24 cellular contexts compared by ENCODE assay signal in the genomic region with DNA sequence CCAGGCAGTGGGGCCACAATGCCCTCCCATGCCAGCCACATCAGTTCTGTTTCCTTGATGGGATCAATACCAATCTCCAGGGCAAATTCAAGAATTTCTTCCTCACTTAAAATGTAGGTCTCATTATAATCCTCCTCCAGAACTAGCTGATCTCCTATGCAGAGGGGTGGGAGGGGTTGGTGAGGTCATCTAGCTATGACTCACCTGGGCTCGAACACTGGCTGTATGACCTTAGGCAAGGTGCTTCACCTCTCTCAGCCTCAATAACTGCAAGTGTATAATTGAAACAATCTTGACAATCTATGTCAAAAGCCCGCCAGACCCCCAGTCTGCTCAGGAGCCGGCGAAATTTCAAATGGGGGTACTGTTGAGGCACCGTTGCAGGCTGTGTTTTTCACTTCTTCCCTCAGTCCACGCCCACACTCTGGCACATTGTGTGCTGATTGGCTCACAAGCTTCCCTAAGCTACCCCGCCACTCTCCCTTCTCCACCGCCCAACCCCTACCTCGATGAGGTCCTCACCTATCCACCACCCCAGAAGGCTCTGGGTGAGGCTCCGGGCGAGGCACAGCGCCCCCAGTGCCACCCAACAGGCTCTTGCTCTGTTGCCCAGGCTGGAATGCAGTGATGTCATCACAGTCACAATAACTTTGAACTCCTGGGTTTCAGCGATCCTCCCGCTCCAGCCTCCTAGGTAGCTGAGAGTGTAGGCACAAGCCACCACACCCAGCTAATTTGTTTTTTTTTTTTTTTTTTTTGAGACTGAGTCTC.
"Had no signal": no experiment of that assay in that cellular context is flagged by ENCODE, and none has a peak within 500 bp of the region (broad histone marks: within the 10 kb centered on the region; RNA-seq: fewer than 3 reads in every experiment).

No MANE protein-coding gene starts in this region.

- H3K4me1 Mint-ChIP-seq: activated CD4-positive, alpha-beta memory T cell treated with anti-CD3 and anti-CD28 coated beads, Interleukin-2, amount 10 ng/mL, durations not matched to agents 7 days and 5 days; activated naive CD4-positive, alpha-beta T cell treated with anti-CD3 and anti-CD28 coated beads, Interleukin-2, amount 50 U/mL, for 24 hours; naive thymus-derived CD4-positive, alpha-beta T cell had no signal

- H3K36me3 Mint-ChIP-seq: naive thymus-derived CD4-positive, alpha-beta T cell had no signal

- H3K36me3 ChIP-seq: esophagus muscularis mucosa, gastrocnemius medialis, vagina had no signal

- FAIRE-seq: small intestine, TTC549 had no signal

- H3K4me3 ChIP-seq: body of pancreas, esophagus muscularis mucosa, gastrocnemius medialis, testis, vagina had no signal

- ATAC-seq: body of pancreas; gastrocnemius medialis; left colon; naive thymus-derived CD4-positive, alpha-beta T cell; sciatic nerve had no signal

- DNase-seq: activated CD4-positive, alpha-beta memory T cell treated with anti-CD3 and anti-CD28 coated beads, Interleukin-2, amount 10 ng/mL, durations not matched to agents 7 days and 5 days; activated gamma-delta T cell treated with Interleukin-2 at 50 U/mL for 16 hours; activated T-cell treated with anti-CD3 and anti-CD28 coated beads, Interleukin-2, amount 50 U/mL, for 1 hour; anterior cingulate cortex; body of pancreas; effector CD4-positive, alpha-beta T cell; gastrocnemius medialis; hypothalamus; left colon; naive thymus-derived CD4-positive, alpha-beta T cell; occipital lobe; posterior cingulate gyrus; small intestine; stimulated activated naive CD4-positive, alpha-beta T cell; T-helper 1 cell; testis; trophoblast cell had no signal

- H3K27ac Mint-ChIP-seq: activated CD4-positive, alpha-beta memory T cell treated with anti-CD3 and anti-CD28 coated beads, Interleukin-2, amount 10 ng/mL, durations not matched to agents 7 days and 5 days; activated naive CD4-positive, alpha-beta T cell treated with anti-CD3 and anti-CD28 coated beads, Interleukin-2, amount 50 U/mL, for 24 hours; dendritic cell treated with granulocyte-macrophage colony-stimulating factor and Interleukin-4, amounts not matched to agents 40 ng/mL and 50 ng/mL, for 4 days had no signal

- H3K27ac ChIP-seq: body of pancreas, esophagus muscularis mucosa, gastrocnemius medialis, testis, vagina had no signal

- H3K27me3 ChIP-seq: body of pancreas, esophagus muscularis mucosa, gastrocnemius medialis, testis, vagina had no signal

- H3K4me3 Mint-ChIP-seq: activated CD4-positive, alpha-beta memory T cell treated with anti-CD3 and anti-CD28 coated beads, Interleukin-2, amount 10 ng/mL, durations not matched to agents 7 days and 5 days; activated naive CD4-positive, alpha-beta T cell treated with anti-CD3 and anti-CD28 coated beads, Interleukin-2, amount 50 U/mL, for 24 hours; dendritic cell treated with granulocyte-macrophage colony-stimulating factor and Interleukin-4, amounts not matched to agents 40 ng/mL and 50 ng/mL, for 4 days; naive thymus-derived CD4-positive, alpha-beta T cell; neural crest cell had no signal

- H3K4me1 ChIP-seq: body of pancreas, esophagus muscularis mucosa, gastrocnemius medialis, testis, vagina had no signal

- H3K9me3 ChIP-seq: body of pancreas, gastrocnemius medialis, testis, vagina had no signal
